In genomic region chr4:25551608-25552007, GRCh38 we compare ENCODE assay signal across 13 cellular contexts.
"Had no signal": no experiment of that assay in that cellular context is flagged by ENCODE, and none has a peak within 500 bp of the region (broad histone marks: within the 10 kb centered on the region; RNA-seq: fewer than 3 reads in every experiment).

No MANE protein-coding gene starts in this region.

- H3K4me1 ChIP-seq: adrenal gland, vagina had no signal

- H3K4me3 ChIP-seq: adrenal gland, sigmoid colon, vagina had no signal

- H3K27ac ChIP-seq: adrenal gland, sigmoid colon, vagina had no signal

- ATAC-seq: stimulated activated naive CD8-positive, alpha-beta T cell treated with anti-CD3 and anti-CD28 coated beads, Interleukin-15, Interleukin-2, amounts not matched to agents 100 U/mL and 50 U/mL, for 24 hours had no signal

- H3K9me3 ChIP-seq: adrenal gland, sigmoid colon, vagina had no signal

- H3K36me3 ChIP-seq: adrenal gland, sigmoid colon, vagina had no signal

- DNase-seq: activated CD4-positive, alpha-beta T cell treated with anti-CD3 and anti-CD28 coated beads, Interleukin-2, amount 50 U/mL, for 4 hours; activated naive CD4-positive, alpha-beta T cell treated with anti-CD3 and anti-CD28 coated beads, Interleukin-2, amount 50 U/mL, for 16 hours; activated T-cell treated with anti-CD3 and anti-CD28 coated beads, Interleukin-2, amount 50 U/mL, for 1 hour; adrenal gland; central memory CD4-positive, alpha-beta T cell; effector memory CD4-positive, alpha-beta T cell; mammary epithelial cell; occipital lobe; sigmoid colon; stimulated activated CD4-positive, alpha-beta T cell treated with anti-CD3 and anti-CD28 coated beads, Interleukin-4, amount 100 ng/mL, for 1 hour; stimulated activated CD8-positive, alpha-beta memory T cell treated with anti-CD3 and anti-CD28 coated beads, Interleukin-4, amount 100 ng/mL, for 48 hours; stimulated activated naive CD8-positive, alpha-beta T cell treated with anti-CD3 and anti-CD28 coated beads, Interleukin-15, Interleukin-2, amounts not matched to agents 100 U/mL and 50 U/mL, for 24 hours had no signal

- H3K27me3 ChIP-seq: adrenal gland, sigmoid colon, vagina had no signal
